In genomic region chr16:54165174-54165911, GRCh38 we compare ENCODE assay signal across 1 cellular context.
TF ChIP-seq lines count a peak whose summit lies in the region.

No MANE protein-coding gene starts in this region.

TF ChIP-seq in HepG2, 621 proteins besides CTCF, POLR2A, EP300 and RAD21 (continued from another document and continues in another):
- TF ChIP-seq GMEB1 (CRISPR knock-in tag; IDR thresholded peaks at IDR 0.05; ENCODE audit: borderline replicate concordance) (peak; percentile 55; the same call in 1 of the 2 replicates), ZNF816 (CRISPR knock-in tag; IDR thresholded peaks at IDR 0.05; ENCODE audit: borderline replicate concordance) (0 out of 2 replicates have a peak, but pooled peaks have one; percentile 32), JUND (CRISPR knock-in tag; IDR thresholded peaks at IDR 0.05) (peak; percentile 16), EHMT2 (IDR thresholded peaks at IDR 0.05; ENCODE audit: borderline replicate concordance, low read depth, low read length) (no peak; the same call in 1 of the 2 replicates), FIP1L1 (IDR thresholded peaks at IDR 0.05; ENCODE audit: borderline replicate concordance, insufficient read depth, low read depth, low read length) (no peak), ZBTB8A (CRISPR knock-in tag; IDR thresholded peaks at IDR 0.05; ENCODE audit: borderline replicate concordance, low read depth) (0 out of 2 replicates have a peak, but pooled peaks have one; percentile 30), BRD4 (CRISPR knock-in tag; IDR thresholded peaks at IDR 0.05) (peak; percentile 87), ZBTB40 (IDR thresholded peaks at IDR 0.05) (no peak), ZBTB40 (CRISPR knock-in tag; IDR thresholded peaks at IDR 0.05) (peak; percentile 30; the same call in 1 of the 2 replicates), NFYC (CRISPR knock-in tag; IDR thresholded peaks at IDR 0.05) (peak; percentile 47; the same call in 1 of the 2 replicates), KLF15 (CRISPR knock-in tag; IDR thresholded peaks at IDR 0.05; ENCODE audit: borderline replicate concordance) (0 out of 2 replicates have a peak, but pooled peaks have one; percentile 51), PRDM4 (CRISPR knock-in tag; IDR thresholded peaks at IDR 0.05; ENCODE audit: borderline replicate concordance) (peak; percentile 29; the same call in 1 of the 2 replicates), ZFP1 (CRISPR knock-in tag; IDR thresholded peaks at IDR 0.05) (peak; percentile 58), ZFP36L1 (CRISPR knock-in tag; IDR thresholded peaks at IDR 0.05) (peak; percentile 93), MYC (CRISPR knock-in tag; IDR thresholded peaks at IDR 0.05; ENCODE audit: borderline replicate concordance) (peak; percentile 78; the same call in 1 of the 2 replicates), JUN (CRISPR knock-in tag; IDR thresholded peaks at IDR 0.05) (peak; percentile 66; the same call in 1 of the 2 replicates), NFE2L2 (IDR thresholded peaks at IDR 0.05; ENCODE audit: low read length) (peak; percentile 13; the same call in 1 of the 2 replicates), POLR2AphosphoS5 (IDR thresholded peaks at IDR 0.05; ENCODE audit: low read depth, low read length) (peak; percentile 49; the same call in 1 of the 2 replicates), GFI1 (CRISPR knock-in tag; IDR thresholded peaks at IDR 0.05; ENCODE audit: borderline replicate concordance) (peak; percentile 92), ZNF512B (CRISPR knock-in tag; IDR thresholded peaks at IDR 0.05; ENCODE audit: borderline replicate concordance) (peak; percentile 78; the same call in 1 of the 2 replicates), ZBTB10 (CRISPR knock-in tag; IDR thresholded peaks at IDR 0.05; ENCODE audit: borderline replicate concordance) (peak; percentile 75; the same call in 1 of the 2 replicates), NCOA1 (CRISPR knock-in tag; IDR thresholded peaks at IDR 0.05) (peak; percentile 61; the same call in 1 of the 2 replicates), ZUFSP (CRISPR knock-in tag; IDR thresholded peaks at IDR 0.05; ENCODE audit: borderline replicate concordance) (no peak), ARNT2 (CRISPR knock-in tag; IDR thresholded peaks at IDR 0.05; ENCODE audit: low read depth) (peak; percentile 70; the same call in 1 of the 2 replicates), ZNF740 (CRISPR knock-in tag; IDR thresholded peaks at IDR 0.05) (peak; percentile 75; the same call in 1 of the 2 replicates), IKZF1 (IDR thresholded peaks at IDR 0.05) (no peak), TIGD3 (CRISPR knock-in tag; IDR thresholded peaks at IDR 0.05; ENCODE audit: borderline replicate concordance) (no peak), NR2F6 (IDR thresholded peaks at IDR 0.05) (peak; percentile 97), NR2F6 (CRISPR knock-in tag; IDR thresholded peaks at IDR 0.05) (peak; percentile 98)
